29 cellular contexts compared by ENCODE assay signal in genomic region chr20:37414133-37414532, GRCh38.
DNase-seq lines count a peak whose midpoint lies in the region; ATAC-seq and TF ChIP-seq lines count a peak whose summit lies in the region.
"Had no signal": no experiment of that assay in that cellular context is flagged by ENCODE, and none has a peak within 500 bp of the region (broad histone marks: within the 10 kb centered on the region; RNA-seq: fewer than 3 reads in every experiment).

No MANE protein-coding gene starts in this region.

- H3K4me1 ChIP-seq in RWPE2 (ENCODE audit: insufficient read depth, poor library complexity, severe bottlenecking) = no peaks in the 10 kb centered on the region
- H3K4me1 ChIP-seq: ascending aorta, right atrium auricular region, testis had no signal

- H3K36me3 ChIP-seq in RWPE2 (ENCODE audit: low read depth) = no peaks in the 10 kb centered on the region
- H3K36me3 ChIP-seq: ascending aorta, BLaER1, heart left ventricle, ovary, right atrium auricular region, vagina had no signal

- POLR2A ChIA-PET in RWPE1 (lab: Yijun Ruan, JAX; ENCODE audit: low non-redundant PET) = no interaction called here

- TF ChIP-seq CTCF in RWPE2 (IDR thresholded peaks at IDR 0.05; ENCODE audit: poor library complexity, severe bottlenecking) = no peak
- TF ChIP-seq CTCF in RWPE1 (conservative IDR thresholded peaks at IDR 0.05; ENCODE audit: low read depth) = no peak

- no peak overlapping the region for H3K4me3 ChIP-seq in RWPE2 (ENCODE audit: severe bottlenecking)
- H3K4me3 ChIP-seq: ascending aorta, BLaER1, heart left ventricle, ovary, PC-9, right atrium auricular region, testis, vagina had no signal

- DNase-seq in DMS79 treated with DMSO at 0.1 percent for 48 hours (lab: John Stamatoyannopoulos, UW) (peak; percentile 82), NCI-H1092 treated with DMSO at 0.1 percent for 48 hours (lab: John Stamatoyannopoulos, UW) (peak; percentile 47), RWPE2 (ENCODE audit: low spot score) (peak; percentile 68), left kidney (ENCODE audit: low read depth, low spot score) (peak; percentile 82), occipital lobe (lab: John Stamatoyannopoulos, UW) (no peak), RWPE1 (ENCODE audit: low spot score) (no peak), NCI-H2029 treated with DMSO at 0.1 percent for 48 hours (lab: John Stamatoyannopoulos, UW) (no peak)
- DNase-seq: activated CD4-positive, alpha-beta T cell treated with anti-CD3 and anti-CD28 coated beads for 1 hour; activated CD8-positive, alpha-beta T cell treated with anti-CD3 and anti-CD28 coated beads, Interleukin-2, amount 10 ng/mL, durations not matched to agents 7 days and 5 days; activated effector memory CD4-positive, alpha-beta T cell treated with Interleukin-2 at 50 U/mL for 16 hours; activated naive CD8-positive, alpha-beta T cell treated with anti-CD3 and anti-CD28 coated beads for 36 hours; activated T-cell treated with anti-CD3 and anti-CD28 coated beads for 4 hours; Caco-2; dermis blood vessel endothelial cell; heart left ventricle; Kasumi-1; NCI-H1436; ovary; PC-9; SHP77 treated with DMSO at 0.1 percent for 48 hours; stimulated activated CD4-positive, alpha-beta T cell treated with anti-CD3 and anti-CD28 coated beads, Interleukin-4, amount 100 ng/mL, for 1 hour; stimulated activated naive CD4-positive, alpha-beta T cell; T-cell; testis had no signal

- H3K9me3 ChIP-seq in RWPE2 (ENCODE audit: severe bottlenecking) = no peaks in the 10 kb centered on the region
- H3K9me3 ChIP-seq: ascending aorta, BLaER1, Caco-2, heart left ventricle, ovary, right atrium auricular region, testis, vagina had no signal

- CTCF ChIA-PET in RWPE1 (lab: Yijun Ruan, JAX) = no interaction called here

- ATAC-seq in RWPE2 (ENCODE audit: low read depth) (no peak), HG03095 (IDR thresholded peaks at IDR 0.05; ENCODE audit: unreplicated experiment) (no peak)
- ATAC-seq: activated CD8-positive, alpha-beta T cell treated with anti-CD3 and anti-CD28 coated beads, Interleukin-2, amount 10 ng/mL, durations not matched to agents 7 days and 5 days; heart left ventricle; T-cell had no signal

- H3K27ac ChIP-seq in RWPE2 (ENCODE audit: poor library complexity, severe bottlenecking) (no peak overlapping the region), RWPE1 (no peak overlapping the region)
- H3K27ac ChIP-seq: ascending aorta, BLaER1, heart left ventricle, ovary, PC-9, right atrium auricular region, testis, vagina had no signal

- peaks cover 4% of the 10 kb centered on the region for H3K27me3 ChIP-seq in RWPE2 (ENCODE audit: insufficient read depth, poor library complexity, severe bottlenecking)
- H3K27me3 ChIP-seq: ascending aorta, BLaER1, ovary, right atrium auricular region, testis, vagina had no signal

Comparison
In these comparisons a context has a peak if more than half of its experiments do, and no peak if none do; other contexts are left out.
1. DNase-seq: peak in DMS79 treated with DMSO at 0.1 percent for 48 hours (single experiment), NCI-H1092 treated with DMSO at 0.1 percent for 48 hours (single experiment), RWPE2 (single experiment) and left kidney (single experiment); none in occipital lobe (single experiment), RWPE1 (single experiment) and NCI-H2029 treated with DMSO at 0.1 percent for 48 hours (single experiment).